Comparison of ENCODE assay signal across 10 cellular contexts in the genomic region with DNA sequence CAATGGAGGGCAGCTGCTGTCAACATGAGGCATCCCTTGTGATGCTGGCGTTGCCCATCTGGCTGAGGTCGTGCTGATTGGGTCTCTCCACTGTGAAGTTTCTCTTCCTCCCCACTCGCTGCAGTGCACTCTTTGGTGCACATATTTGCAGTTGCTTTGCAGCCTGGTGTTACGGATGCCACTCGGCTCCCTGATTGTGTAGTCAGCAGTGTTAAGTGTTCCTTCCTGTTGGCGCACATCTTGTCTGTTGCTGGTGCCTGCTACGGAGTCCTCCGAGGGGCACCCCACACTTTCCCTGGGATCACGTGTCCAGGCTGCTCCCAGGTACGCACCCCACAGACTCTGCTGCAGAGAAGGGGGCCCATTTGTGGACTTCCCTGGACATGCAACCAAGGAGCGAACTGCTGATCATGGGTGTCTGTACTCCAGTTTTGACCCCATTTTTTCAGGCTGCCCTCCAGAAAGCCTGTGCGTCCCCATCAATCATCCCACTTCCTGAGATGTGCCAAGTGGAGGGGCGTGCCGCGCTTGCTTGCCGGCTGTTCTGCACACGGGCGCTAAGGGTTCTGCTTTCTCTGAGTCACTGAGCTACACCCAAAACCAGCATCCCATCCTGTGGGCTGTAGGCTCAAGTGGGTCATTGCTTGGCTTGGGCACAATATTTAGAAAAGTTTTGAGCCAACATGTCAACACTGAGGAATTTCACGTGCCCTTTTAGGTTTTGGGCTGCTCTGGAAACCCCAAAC.
DNase-seq lines count a peak whose midpoint lies in the region; ATAC-seq and TF ChIP-seq lines count a peak whose summit lies in the region.
"Had no signal": no experiment of that assay in that cellular context is flagged by ENCODE, and none has a peak within 500 bp of the region (broad histone marks: within the 10 kb centered on the region; RNA-seq: fewer than 3 reads in every experiment).

No MANE protein-coding gene starts in this region.

- H3K27ac ChIP-seq in endodermal cell (ENCODE audit: low read depth, low read length) (no peak overlapping the region), transverse colon (no peak overlapping the region)
- H3K27ac ChIP-seq: KMS-11 had no signal

- ATAC-seq in memory B cell (ENCODE audit: low read depth) (peak; percentile 26), HG03432 (IDR thresholded peaks at IDR 0.05; ENCODE audit: unreplicated experiment) (no peak)

- peaks cover 45% of the 10 kb centered on the region for H3K4me1 Mint-ChIP-seq in activated CD4-positive, alpha-beta memory T cell treated with anti-CD3 and anti-CD28 coated beads, Interleukin-2, amount 10 ng/mL, durations not matched to agents 7 days and 5 days
- H3K4me1 Mint-ChIP-seq in memory B cell, result peaks cover 17% of the 10 kb centered on the region
- peaks cover 13% of the 10 kb centered on the region for H3K4me1 Mint-ChIP-seq in endodermal cell

- POLR2A ChIA-PET in activated CD4-positive, alpha-beta memory T cell treated with anti-CD3 and anti-CD28 coated beads, Interleukin-2, amount 10 ng/mL, durations not matched to agents 7 days and 5 days (lab: Charles Lee), result interaction anchor here (1.0 to 3.0 kb wide), 6 partner anchors 149 to 227 kb away, joined by 3 to 15 read pairs (median 4); a partner anchor contains a TSS

- H3K36me3 ChIP-seq in endodermal cell (ENCODE audit: control insufficient read depth, insufficient read depth, low read length) (no peaks in the 10 kb centered on the region), transverse colon (no peaks in the 10 kb centered on the region)

- H3K4me3 ChIP-seq in endodermal cell (ENCODE audit: low read length) (no peak overlapping the region), transverse colon (no peak overlapping the region)
- H3K4me3 ChIP-seq: GM12878 had no signal

- no peak for TF ChIP-seq POLR2A in transverse colon (IDR thresholded peaks at IDR 0.05)

- H3K4me3 Mint-ChIP-seq in activated CD4-positive, alpha-beta memory T cell treated with anti-CD3 and anti-CD28 coated beads, Interleukin-2, amount 10 ng/mL, durations not matched to agents 7 days and 5 days, result peak overlapping the region; percentile 18
- H3K4me3 Mint-ChIP-seq in memory B cell (no peak overlapping the region), endodermal cell (no peak overlapping the region)
- H3K4me3 Mint-ChIP-seq: neural crest cell had no signal

- 90 to 92% methylated on average over 13 to 19 of the region's 19 CpGs for WGBS in endodermal cell (ENCODE audit: insufficient coverage in 1 of 2, insufficient read length in 1 of 2), 2 experiments
- WGBS in transverse colon (ENCODE audit: low coverage in 1 of 2), 2 donors, result 23% methylated on average over 7 to 17 of the region's 19 CpGs

- in situ Hi-C loops in KBM-7 (cut with MboI; ENCODE audit: low pct_unique_long_range_greater_than_20kb, low sequenced_read_pairs) (loop anchor here (5.0 kb wide), 1 partner anchor 150 kb away; no protein-coding TSS in a partner anchor), transverse colon (cut with MboI; ENCODE audit: low pct_ligation_motif_present in 1 of 4, low pct_unique_long_range_greater_than_20kb in 1 of 4, low sequenced_read_pairs in 3 of 4) (loop anchor here (5.0 to 25.0 kb wide), 3 partner anchors 150 to 560 kb away; no protein-coding TSS in a partner anchor)

- H3K27ac Mint-ChIP-seq in activated CD4-positive, alpha-beta memory T cell treated with anti-CD3 and anti-CD28 coated beads, Interleukin-2, amount 10 ng/mL, durations not matched to agents 7 days and 5 days, result peak overlapping the region; percentile 66
- H3K27ac Mint-ChIP-seq in memory B cell (no peak overlapping the region), endodermal cell (no peak overlapping the region)

- CTCF ChIA-PET in activated CD4-positive, alpha-beta memory T cell treated with anti-CD3 and anti-CD28 coated beads, Interleukin-2, amount 10 ng/mL, durations not matched to agents 7 days and 5 days (lab: Charles Lee), result interaction anchor here (0.8 to 16.9 kb wide), 30 partner anchors 7 to 556 kb away, joined by 3 to 417 read pairs (median 5); a partner anchor contains a TSS

- TF ChIP-seq EP300 in transverse colon (IDR thresholded peaks at IDR 0.05; ENCODE audit: low read depth), result no peak

- H3K9me3 Mint-ChIP-seq in activated CD4-positive, alpha-beta memory T cell treated with anti-CD3 and anti-CD28 coated beads, Interleukin-2, amount 10 ng/mL, durations not matched to agents 7 days and 5 days, result no peaks in the 10 kb centered on the region
- H3K9me3 Mint-ChIP-seq in memory B cell (no peaks in the 10 kb centered on the region), endodermal cell (no peaks in the 10 kb centered on the region)
- H3K9me3 Mint-ChIP-seq: neural crest cell had no signal

- H3K9me3 ChIP-seq in endodermal cell (ENCODE audit: control insufficient read depth, low read length) (no peaks in the 10 kb centered on the region), transverse colon (no peaks in the 10 kb centered on the region)

- no peak for TF ChIP-seq CTCF in endodermal cell (conservative IDR thresholded peaks at IDR 0.05)
- TF ChIP-seq CTCF in transverse colon (IDR thresholded peaks at IDR 0.05), result no peak

- peaks cover 29% of the 10 kb centered on the region for H3K27me3 Mint-ChIP-seq in activated CD4-positive, alpha-beta memory T cell treated with anti-CD3 and anti-CD28 coated beads, Interleukin-2, amount 10 ng/mL, durations not matched to agents 7 days and 5 days
- H3K27me3 Mint-ChIP-seq in memory B cell (peaks cover 30% of the 10 kb centered on the region), endodermal cell (ENCODE audit: insufficient read depth) (peaks cover 7% of the 10 kb centered on the region)

- H3K9ac ChIP-seq in endodermal cell (ENCODE audit: extremely low read depth, low read length, poor library complexity, severe bottlenecking), result no peak overlapping the region
- H3K9ac ChIP-seq: KMS-11 had no signal

- H3K27me3 ChIP-seq in endodermal cell (ENCODE audit: control insufficient read depth, insufficient read depth, low read length, poor library complexity, severe bottlenecking), result no peaks in the 10 kb centered on the region
- peaks cover 10% of the 10 kb centered on the region for H3K27me3 ChIP-seq in transverse colon

- intact Hi-C loops in transverse colon (cut with DNase I; ENCODE audit: low total_unique reads), result loop anchor here (2.0 to 5.0 kb wide), 2 partner anchors 151 to 555 kb away; no protein-coding TSS in a partner anchor

- DNase-seq in CMK (ENCODE audit: low read depth) (peak; percentile 73), KBM-7 (peak; percentile 49), memory B cell (ENCODE audit: low spot score in 2 of 2) (no peak), endodermal cell (no peak), transverse colon (no peak)
- DNase-seq in activated CD4-positive, alpha-beta memory T cell treated with anti-CD3 and anti-CD28 coated beads, Interleukin-2, amount 10 ng/mL, durations not matched to agents 7 days and 5 days, result peak; percentile 67

- peaks cover 3% of the 10 kb centered on the region for H3K4me1 ChIP-seq in endodermal cell (ENCODE audit: control insufficient read depth, insufficient read depth, low read length)
- peaks cover 0 to 13% (median 1%) of the 10 kb centered on the region in 4 donors for H3K4me1 ChIP-seq in transverse colon

- no peaks in the 10 kb centered on the region for H3K36me3 Mint-ChIP-seq in activated CD4-positive, alpha-beta memory T cell treated with anti-CD3 and anti-CD28 coated beads, Interleukin-2, amount 10 ng/mL, durations not matched to agents 7 days and 5 days (ENCODE audit: low read depth)
- H3K36me3 Mint-ChIP-seq in memory B cell, result no peaks in the 10 kb centered on the region
- no peaks in the 10 kb centered on the region for H3K36me3 Mint-ChIP-seq in endodermal cell (ENCODE audit: low read depth)

Comparison
In these comparisons a context has a peak if more than half of its experiments do, and no peak if none do; other contexts are left out.
1. DNase-seq: peak in CMK (single experiment), KBM-7 (single experiment) and activated CD4-positive, alpha-beta memory T cell treated with anti-CD3 and anti-CD28 coated beads, Interleukin-2, amount 10 ng/mL, durations not matched to agents 7 days and 5 days (single experiment); none in memory B cell (0 of 2), endodermal cell (single experiment) and transverse colon (single experiment).